In the genomic region with DNA sequence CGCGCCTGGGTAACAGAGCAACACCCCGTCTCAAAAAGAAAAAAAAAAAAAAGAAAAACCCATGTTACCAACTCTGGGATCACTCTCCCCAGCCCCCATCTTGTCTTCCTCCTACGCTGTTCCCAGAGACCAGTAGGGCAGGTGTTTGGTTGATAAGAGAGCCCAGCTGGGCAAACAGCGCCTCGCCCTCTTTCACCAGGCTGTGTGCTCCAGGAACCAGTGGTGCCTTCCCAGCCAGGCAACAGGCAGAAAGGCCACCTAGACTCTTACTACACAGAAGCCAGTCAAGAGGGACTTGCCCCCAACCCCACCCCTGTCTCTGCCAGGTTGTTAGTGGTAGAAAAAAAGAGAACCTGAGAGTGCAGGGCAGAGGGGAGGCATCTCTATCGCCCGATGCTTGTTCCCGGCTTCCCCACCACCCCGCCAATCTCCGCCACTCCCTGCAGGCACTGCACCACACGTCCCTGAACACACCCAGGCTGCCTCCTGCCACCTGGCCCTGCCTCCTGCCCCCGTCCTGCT, we compare ENCODE assay signal across 11 cellular contexts. TPM values are rescaled to one million over a fixed set of nuclear protein-coding genes. Genes with fewer than 3 reads are reported as not detected.
A peak's percentile ranks its signal among the peaks of the same experiment; 100 is the strongest.
DNase-seq lines count a peak whose midpoint lies in the region; ATAC-seq and TF ChIP-seq lines count a peak whose summit lies in the region.
"Had no signal": no experiment of that assay in that cellular context is flagged by ENCODE, and none has a peak within 500 bp of the region (broad histone marks: within the 10 kb centered on the region; RNA-seq: fewer than 3 reads in every experiment).

No MANE protein-coding gene starts in this region.

- CTCF ChIA-PET in HEK293T (lab: Yijun Ruan, JAX): no interaction called here

- H3K36me3 ChIP-seq in right atrium auricular region: peaks cover 7% of the 10 kb centered on the region
- no peaks in the 10 kb centered on the region for H3K36me3 ChIP-seq in hepatocyte (replicated peaks; ENCODE audit: insufficient read depth, low read depth)

- ATAC-seq in left ventricle myocardium superior (peak; percentile 54), HG03025 (IDR thresholded peaks at IDR 0.05; ENCODE audit: low FRiP score, unreplicated experiment) (no peak), HG02678 (IDR thresholded peaks at IDR 0.05; ENCODE audit: unreplicated experiment) (no peak)

- H3K4me1 ChIP-seq in right atrium auricular region: peaks cover 0 to 17% of the 10 kb centered on the region in 2 donors
- peaks cover 15% of the 10 kb centered on the region for H3K4me1 ChIP-seq in hepatocyte (ENCODE audit: insufficient read depth)

- peaks cover 11% of the 10 kb centered on the region for H3K79me2 ChIP-seq in hepatocyte

- H3K9me3 ChIP-seq in right atrium auricular region: no peaks in the 10 kb centered on the region
- H3K9me3 ChIP-seq in hepatocyte (ENCODE audit: low read depth): no peaks in the 10 kb centered on the region

- H3K27ac ChIP-seq in right atrium auricular region (no peak overlapping the region), hepatocyte (peak overlapping the region; percentile 83)

- no peaks in the 10 kb centered on the region for H4K20me1 ChIP-seq in hepatocyte (ENCODE audit: insufficient read depth, poor library complexity, severe bottlenecking)

- DNase-seq in left ventricle myocardium superior (no peak), right atrium auricular region (ENCODE audit: low spot score) (no peak), NCI-H526 treated with DMSO at 0.1 percent for 48 hours (lab: John Stamatoyannopoulos, UW) (peak; percentile 83), hepatocyte (ENCODE audit: low spot score) (peak; percentile 73), ureter (ENCODE audit: low spot score) (peak; percentile 75), HEK293T (ENCODE audit: extremely low spot score) (no peak)
- DNase-seq: KBM-7 had no signal

- no peak overlapping the region for H2AFZ ChIP-seq in hepatocyte

- H3K4me2 ChIP-seq in hepatocyte: peak overlapping the region; percentile 6

- intact Hi-C loops in left ventricle myocardium superior (cut with micrococcal nuclease): no loop called here

- H3K27me3 ChIP-seq in right atrium auricular region (no peaks in the 10 kb centered on the region), hepatocyte (no peaks in the 10 kb centered on the region)

- no peaks in the 10 kb centered on the region for H3K9me2 ChIP-seq in hepatocyte (replicated peaks; ENCODE audit: insufficient read depth)

- TF ChIP-seq CTCF in right atrium auricular region (IDR thresholded peaks at IDR 0.05): no peak
- TF ChIP-seq CTCF in hepatocyte (IDR thresholded peaks at IDR 0.05; ENCODE audit: poor library complexity): no peak

- 69% methylated on average over 13 of the region's 13 CpGs for WGBS in hepatocyte (ENCODE audit: low lambda C conversion rate, missing lambda C conversion rate)

- H3K4me3 ChIP-seq in right atrium auricular region: no peak overlapping the region
- H3K4me3 ChIP-seq in hepatocyte: no peak overlapping the region

- POLR2A ChIA-PET in HEK293T (lab: Yijun Ruan, JAX): no interaction called here

TF ChIP-seq in HEK293T, 16 proteins besides CTCF, POLR2A, EP300 and RAD21:
- TF ChIP-seq FOXM1 (IDR thresholded peaks at IDR 0.05; ENCODE audit: borderline replicate concordance) (no peak), TARDBP (IDR thresholded peaks at IDR 0.05) (no peak), CTBP1 (IDR thresholded peaks at IDR 0.05; ENCODE audit: borderline replicate concordance) (no peak), BHLHE40 (IDR thresholded peaks at IDR 0.05; ENCODE audit: borderline replicate concordance) (no peak), L3MBTL2 (conservative IDR thresholded peaks at IDR 0.05) (no peak)
- TF ChIP-seq, protein P1, sequence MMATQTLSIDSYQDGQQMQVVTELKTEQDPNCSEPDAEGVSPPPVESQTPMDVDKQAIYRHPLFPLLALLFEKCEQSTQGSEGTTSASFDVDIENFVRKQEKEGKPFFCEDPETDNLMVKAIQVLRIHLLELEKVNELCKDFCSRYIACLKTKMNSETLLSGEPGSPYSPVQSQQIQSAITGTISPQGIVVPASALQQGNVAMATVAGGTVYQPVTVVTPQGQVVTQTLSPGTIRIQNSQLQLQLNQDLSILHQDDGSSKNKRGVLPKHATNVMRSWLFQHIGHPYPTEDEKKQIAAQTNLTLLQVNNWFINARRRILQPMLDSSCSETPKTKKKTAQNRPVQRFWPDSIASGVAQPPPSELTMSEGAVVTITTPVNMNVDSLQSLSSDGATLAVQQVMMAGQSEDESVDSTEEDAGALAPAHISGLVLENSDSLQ (IDR thresholded peaks at IDR 0.05): no peak
TF ChIP-seq in HEK293T: peak in this region for 0.

RNA-seq across cellular contexts. Expression of a gene that starts 14.0 kb away (rescaled TPM):
- total RNA-seq in left ventricle myocardium superior (not detected), right atrium auricular region (not detected), hepatocyte (not detected in 2 replicates), ureter (not detected)
- 0.36 and 0.66 TPM in 2 replicates for polyA plus RNA-seq in hepatocyte
- total RNA-seq: skeletal muscle tissue had no signal

RNA-seq across cellular contexts. Expression of a gene that starts 14.5 kb away (rescaled TPM):
- 12.6 TPM for total RNA-seq in left ventricle myocardium superior
- 10 to 100 TPM; 13.7 to 23.9 TPM for total RNA-seq in right atrium auricular region
- total RNA-seq in hepatocyte: 34.0 and 34.4 TPM in 2 replicates
- polyA plus RNA-seq in hepatocyte: 63.7 and 67.5 TPM in 2 replicates
- 103 TPM for total RNA-seq in ureter

RNA-seq across cellular contexts. Expression of a gene that starts 32.3 kb away (rescaled TPM):
- total RNA-seq in left ventricle myocardium superior: not detected
- not detected for total RNA-seq in right atrium auricular region
- 2.2 and 9.5 TPM in 2 replicates for total RNA-seq in hepatocyte
- 5.6 TPM in 2 replicates for polyA plus RNA-seq in hepatocyte
- total RNA-seq in ureter: 0.44 TPM
- total RNA-seq: skeletal muscle tissue, subcutaneous adipose tissue had no signal

RNA-seq across cellular contexts. Expression of a gene that starts 51.7 kb away (rescaled TPM):
- total RNA-seq in left ventricle myocardium superior: not detected
- total RNA-seq in right atrium auricular region: not detected
- 0.73 TPM in 1 of 2 replicates, not detected in the other for total RNA-seq in hepatocyte
- 1.4 TPM in 1 of 2 replicates, not detected in the other for polyA plus RNA-seq in hepatocyte
- total RNA-seq in ureter: not detected
- total RNA-seq: subcutaneous adipose tissue had no signal

Comparison
In these comparisons a context has a peak if more than half of its experiments do, and no peak if none do; other contexts are left out.
1. DNase-seq: peak in NCI-H526 treated with DMSO at 0.1 percent for 48 hours (single experiment), hepatocyte (single experiment) and ureter (single experiment); none in left ventricle myocardium superior (single experiment), right atrium auricular region (single experiment) and HEK293T (single experiment).